ENCODE assay signal across 2 cellular contexts in genomic region chr19:485122-485521, GRCh38.
A peak's percentile ranks its signal among the peaks of the same experiment; 100 is the strongest.
TF ChIP-seq lines count a peak whose summit lies in the region.

No MANE protein-coding gene starts in this region.

TF ChIP-seq in HepG2, 621 proteins besides CTCF, POLR2A, EP300 and RAD21:
- TF ChIP-seq ZNF331 (CRISPR knock-in tag; IDR thresholded peaks at IDR 0.05): no peak
- TF ChIP-seq ARID4A (CRISPR knock-in tag; IDR thresholded peaks at IDR 0.05; ENCODE audit: borderline replicate concordance): 0 out of 2 replicates have a peak, but pooled peaks have one; percentile 1
- peak; percentile 9; the same call in 1 of the 2 replicates for TF ChIP-seq RBFOX2 (IDR thresholded peaks at IDR 0.05; ENCODE audit: low read depth, low read length)
- no peak for TF ChIP-seq KDM5A (IDR thresholded peaks at IDR 0.05; ENCODE audit: borderline replicate concordance, low read length)
- TF ChIP-seq FUBP1 (CRISPR knock-in tag; IDR thresholded peaks at IDR 0.05; ENCODE audit: borderline replicate concordance): no peak
TF ChIP-seq in HepG2: peak in this region for 2.

TF ChIP-seq in SK-N-SH, 30 proteins besides CTCF, POLR2A, EP300 and RAD21:
- TF ChIP-seq PBX3 (IDR thresholded peaks at IDR 0.05) (no peak), POLR2AphosphoS5 (IDR thresholded peaks at IDR 0.05; ENCODE audit: low read depth, low read length) (no peak), RCOR1 (IDR thresholded peaks at IDR 0.05; ENCODE audit: low read length) (no peak), RFX5 (IDR thresholded peaks at IDR 0.05; ENCODE audit: low read length) (no peak)
